23 cellular contexts compared by ENCODE assay signal in genomic region chr15:71414778-71415177, GRCh38.
DNase-seq lines count a peak whose midpoint lies in the region; ATAC-seq and TF ChIP-seq lines count a peak whose summit lies in the region.
"Had no signal": no experiment of that assay in that cellular context is flagged by ENCODE, and none has a peak within 500 bp of the region (broad histone marks: within the 10 kb centered on the region; RNA-seq: fewer than 3 reads in every experiment).

No MANE protein-coding gene starts in this region.

- no peak for TF ChIP-seq EP300 in stomach (IDR thresholded peaks at IDR 0.05)

- H3K4me3 ChIP-seq in LNCaP clone FGC (ENCODE audit: low read depth, low read length): no peak overlapping the region
- no peak overlapping the region for H3K4me3 ChIP-seq in ascending aorta
- no peak overlapping the region for H3K4me3 ChIP-seq in stomach
- H3K4me3 ChIP-seq: psoas muscle, tibial nerve had no signal

- TF ChIP-seq CTCF in LNCaP clone FGC (IDR thresholded peaks at IDR 0.05; ENCODE audit: control insufficient read depth, extremely low read depth, insufficient read depth): no peak
- no peak for TF ChIP-seq CTCF in ascending aorta (IDR thresholded peaks at IDR 0.05)
- TF ChIP-seq CTCF in stomach (IDR thresholded peaks at IDR 0.05): no peak
- no peak for TF ChIP-seq CTCF in foreskin keratinocyte (conservative IDR thresholded peaks at IDR 0.05)

- intact Hi-C loops in ascending aorta (cut with DNase I) (no loop called here), stomach (cut with DNase I; ENCODE audit: low total_unique reads) (no loop called here)

- peak overlapping the region; percentile 75 to 90 for H3K27ac ChIP-seq in ascending aorta
- peak overlapping the region in 4 of 5 donors; percentile 20 to 88 (median 79) for H3K27ac ChIP-seq in stomach
- H3K27ac ChIP-seq in foreskin keratinocyte: no peak overlapping the region
- H3K27ac ChIP-seq: psoas muscle, tibial nerve, WERI-Rb-1 had no signal

- DNase-seq in LNCaP clone FGC (ENCODE audit: low read depth): peak; percentile 33
- DNase-seq in ascending aorta (ENCODE audit: low spot score in 2 of 2): no peak
- peak; percentile 13 for DNase-seq in inferior parietal cortex (ENCODE audit: extremely low spot score)
- DNase-seq in stomach: no peak
- DNase-seq in foreskin keratinocyte: no peak
- DNase-seq: activated CD4-positive, alpha-beta T cell treated with anti-CD3 and anti-CD28 coated beads for 48 hours; activated CD8-positive, alpha-beta memory T cell treated with anti-CD3 and anti-CD28 coated beads for 24 hours; activated effector memory CD4-positive, alpha-beta T cell treated with anti-CD3 and anti-CD28 coated beads, Interleukin-2, amount 50 U/mL, for 16 hours; activated naive CD8-positive, alpha-beta T cell treated with anti-CD3 and anti-CD28 coated beads, Interleukin-2, amount 10 ng/mL, durations not matched to agents 7 days and 5 days; C1 segment of cervical spinal cord; Caco-2; GDM1; glutamatergic neuron; H7; Karpas-422; mesendoderm; psoas muscle; SIG-M5; stimulated activated naive CD8-positive, alpha-beta T cell treated with anti-CD3 and anti-CD28 coated beads, Interleukin-15, Interleukin-2, amounts not matched to agents 100 U/mL and 50 U/mL, for 24 hours; WERI-Rb-1 had no signal

- WGBS in stomach, 5 donors: 34 to 57% (median 38%) methylated on average over 2 of the region's 2 CpGs

- H3K27me3 ChIP-seq in ascending aorta: no peaks in the 10 kb centered on the region
- no peaks in the 10 kb centered on the region for H3K27me3 ChIP-seq in stomach
- no peaks in the 10 kb centered on the region for H3K27me3 ChIP-seq in foreskin keratinocyte
- H3K27me3 ChIP-seq: tibial nerve had no signal

- H3K9me3 ChIP-seq in ascending aorta (no peaks in the 10 kb centered on the region), stomach (no peaks in the 10 kb centered on the region)
- H3K9me3 ChIP-seq: Caco-2, psoas muscle had no signal

- peaks cover 4 to 43% of the 10 kb centered on the region in 2 donors for H3K4me1 ChIP-seq in ascending aorta
- peaks cover 14 to 52% (median 36%) of the 10 kb centered on the region in 4 donors for H3K4me1 ChIP-seq in stomach
- no peaks in the 10 kb centered on the region for H3K4me1 ChIP-seq in foreskin keratinocyte
- H3K4me1 ChIP-seq: Caco-2 had no signal

- H3K36me3 ChIP-seq in ascending aorta: no peaks in the 10 kb centered on the region
- no peaks in the 10 kb centered on the region for H3K36me3 ChIP-seq in stomach
- H3K36me3 ChIP-seq: tibial nerve, WERI-Rb-1 had no signal

- TF ChIP-seq POLR2A in stomach (IDR thresholded peaks at IDR 0.05): no peak

- ATAC-seq in foreskin keratinocyte (no peak), HG03045 (IDR thresholded peaks at IDR 0.05; ENCODE audit: unreplicated experiment) (no peak), HG03025 (IDR thresholded peaks at IDR 0.05; ENCODE audit: low FRiP score, unreplicated experiment) (no peak)
- ATAC-seq: psoas muscle; stimulated activated naive CD8-positive, alpha-beta T cell treated with anti-CD3 and anti-CD28 coated beads, Interleukin-15, Interleukin-2, amounts not matched to agents 100 U/mL and 50 U/mL, for 24 hours had no signal

Comparison
In these comparisons a context has a peak if more than half of its experiments do, and no peak if none do; other contexts are left out.
1. DNase-seq: peak in LNCaP clone FGC (single experiment) and inferior parietal cortex (single experiment); none in ascending aorta (0 of 2), stomach (single experiment) and foreskin keratinocyte (0 of 2).